ENCODE assay signal across 1 cellular context in the genomic region with DNA sequence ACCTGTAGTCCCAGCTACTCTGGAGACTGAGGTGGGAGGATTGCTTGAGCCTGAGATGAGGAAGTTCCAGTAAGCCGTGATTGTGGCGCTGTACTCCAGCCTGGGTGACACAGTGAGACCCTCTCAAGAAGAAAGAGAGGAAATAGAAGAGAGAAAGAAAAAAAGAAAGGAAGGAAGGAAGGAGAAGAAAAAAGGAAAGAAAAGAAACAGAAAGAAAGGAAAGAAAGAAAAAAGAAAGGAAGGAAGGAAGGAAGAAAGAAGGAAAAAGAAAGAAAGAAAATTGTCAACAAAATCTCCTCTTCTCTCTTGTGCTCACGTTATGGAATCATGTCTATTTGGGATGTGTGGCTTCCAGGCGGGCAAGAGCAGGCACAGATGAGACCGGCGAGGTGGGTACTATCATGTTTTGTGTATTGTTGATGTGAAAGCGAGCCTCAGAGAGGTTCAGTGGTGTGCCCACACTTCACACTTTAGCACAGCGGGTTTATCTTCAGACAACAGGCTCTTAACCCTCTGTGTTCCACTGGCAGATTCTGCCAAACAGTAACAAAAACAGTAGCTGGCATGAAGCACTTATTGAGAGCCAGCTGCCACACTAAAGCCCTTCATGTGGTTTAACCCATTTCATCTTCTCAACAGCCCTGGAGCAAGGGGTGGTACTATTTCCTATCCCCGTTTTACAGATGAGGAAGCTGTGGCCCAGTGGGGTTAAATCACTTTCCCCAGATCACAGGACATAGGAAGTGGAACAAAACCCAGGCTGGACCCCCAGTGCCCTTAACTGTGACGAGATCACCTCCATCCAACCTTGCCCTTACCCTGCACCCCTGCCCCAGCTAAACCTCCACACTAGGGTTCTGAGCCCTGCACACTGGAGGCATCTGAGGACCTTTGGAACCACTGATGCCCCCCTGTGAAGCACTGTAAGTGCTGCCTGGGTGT.
TF ChIP-seq lines count a peak whose summit lies in the region.

No MANE protein-coding gene starts in this region.

TF ChIP-seq in WTC11, 78 proteins besides CTCF, POLR2A, EP300 and RAD21 (continued from another document):
- TF ChIP-seq, protein P1, sequence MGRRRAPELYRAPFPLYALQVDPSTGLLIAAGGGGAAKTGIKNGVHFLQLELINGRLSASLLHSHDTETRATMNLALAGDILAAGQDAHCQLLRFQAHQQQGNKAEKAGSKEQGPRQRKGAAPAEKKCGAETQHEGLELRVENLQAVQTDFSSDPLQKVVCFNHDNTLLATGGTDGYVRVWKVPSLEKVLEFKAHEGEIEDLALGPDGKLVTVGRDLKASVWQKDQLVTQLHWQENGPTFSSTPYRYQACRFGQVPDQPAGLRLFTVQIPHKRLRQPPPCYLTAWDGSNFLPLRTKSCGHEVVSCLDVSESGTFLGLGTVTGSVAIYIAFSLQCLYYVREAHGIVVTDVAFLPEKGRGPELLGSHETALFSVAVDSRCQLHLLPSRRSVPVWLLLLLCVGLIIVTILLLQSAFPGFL (CRISPR knock-in tag; IDR thresholded peaks at IDR 0.05; ENCODE audit: borderline replicate concordance): no peak
- TF ChIP-seq, protein P2, sequence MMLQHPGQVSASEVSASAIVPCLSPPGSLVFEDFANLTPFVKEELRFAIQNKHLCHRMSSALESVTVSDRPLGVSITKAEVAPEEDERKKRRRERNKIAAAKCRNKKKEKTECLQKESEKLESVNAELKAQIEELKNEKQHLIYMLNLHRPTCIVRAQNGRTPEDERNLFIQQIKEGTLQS (CRISPR knock-in tag; conservative IDR thresholded peaks at IDR 0.05): no peak
- TF ChIP-seq, protein P3, sequence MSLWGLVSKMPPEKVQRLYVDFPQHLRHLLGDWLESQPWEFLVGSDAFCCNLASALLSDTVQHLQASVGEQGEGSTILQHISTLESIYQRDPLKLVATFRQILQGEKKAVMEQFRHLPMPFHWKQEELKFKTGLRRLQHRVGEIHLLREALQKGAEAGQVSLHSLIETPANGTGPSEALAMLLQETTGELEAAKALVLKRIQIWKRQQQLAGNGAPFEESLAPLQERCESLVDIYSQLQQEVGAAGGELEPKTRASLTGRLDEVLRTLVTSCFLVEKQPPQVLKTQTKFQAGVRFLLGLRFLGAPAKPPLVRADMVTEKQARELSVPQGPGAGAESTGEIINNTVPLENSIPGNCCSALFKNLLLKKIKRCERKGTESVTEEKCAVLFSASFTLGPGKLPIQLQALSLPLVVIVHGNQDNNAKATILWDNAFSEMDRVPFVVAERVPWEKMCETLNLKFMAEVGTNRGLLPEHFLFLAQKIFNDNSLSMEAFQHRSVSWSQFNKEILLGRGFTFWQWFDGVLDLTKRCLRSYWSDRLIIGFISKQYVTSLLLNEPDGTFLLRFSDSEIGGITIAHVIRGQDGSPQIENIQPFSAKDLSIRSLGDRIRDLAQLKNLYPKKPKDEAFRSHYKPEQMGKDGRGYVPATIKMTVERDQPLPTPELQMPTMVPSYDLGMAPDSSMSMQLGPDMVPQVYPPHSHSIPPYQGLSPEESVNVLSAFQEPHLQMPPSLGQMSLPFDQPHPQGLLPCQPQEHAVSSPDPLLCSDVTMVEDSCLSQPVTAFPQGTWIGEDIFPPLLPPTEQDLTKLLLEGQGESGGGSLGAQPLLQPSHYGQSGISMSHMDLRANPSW (CRISPR knock-in tag; conservative IDR thresholded peaks at IDR 0.05; ENCODE audit: low read depth): no peak
- no peak for TF ChIP-seq KAT7 (CRISPR knock-in tag; IDR thresholded peaks at IDR 0.05; ENCODE audit: borderline replicate concordance)
- TF ChIP-seq NFATC4 (CRISPR knock-in tag; IDR thresholded peaks at IDR 0.05): no peak
- no peak for TF ChIP-seq IRF2 (CRISPR knock-in tag; IDR thresholded peaks at IDR 0.05; ENCODE audit: borderline replicate concordance, low read depth)
- TF ChIP-seq, protein P4, sequence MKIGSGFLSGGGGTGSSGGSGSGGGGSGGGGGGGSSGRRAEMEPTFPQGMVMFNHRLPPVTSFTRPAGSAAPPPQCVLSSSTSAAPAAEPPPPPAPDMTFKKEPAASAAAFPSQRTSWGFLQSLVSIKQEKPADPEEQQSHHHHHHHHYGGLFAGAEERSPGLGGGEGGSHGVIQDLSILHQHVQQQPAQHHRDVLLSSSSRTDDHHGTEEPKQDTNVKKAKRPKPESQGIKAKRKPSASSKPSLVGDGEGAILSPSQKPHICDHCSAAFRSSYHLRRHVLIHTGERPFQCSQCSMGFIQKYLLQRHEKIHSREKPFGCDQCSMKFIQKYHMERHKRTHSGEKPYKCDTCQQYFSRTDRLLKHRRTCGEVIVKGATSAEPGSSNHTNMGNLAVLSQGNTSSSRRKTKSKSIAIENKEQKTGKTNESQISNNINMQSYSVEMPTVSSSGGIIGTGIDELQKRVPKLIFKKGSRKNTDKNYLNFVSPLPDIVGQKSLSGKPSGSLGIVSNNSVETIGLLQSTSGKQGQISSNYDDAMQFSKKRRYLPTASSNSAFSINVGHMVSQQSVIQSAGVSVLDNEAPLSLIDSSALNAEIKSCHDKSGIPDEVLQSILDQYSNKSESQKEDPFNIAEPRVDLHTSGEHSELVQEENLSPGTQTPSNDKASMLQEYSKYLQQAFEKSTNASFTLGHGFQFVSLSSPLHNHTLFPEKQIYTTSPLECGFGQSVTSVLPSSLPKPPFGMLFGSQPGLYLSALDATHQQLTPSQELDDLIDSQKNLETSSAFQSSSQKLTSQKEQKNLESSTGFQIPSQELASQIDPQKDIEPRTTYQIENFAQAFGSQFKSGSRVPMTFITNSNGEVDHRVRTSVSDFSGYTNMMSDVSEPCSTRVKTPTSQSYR (CRISPR knock-in tag; IDR thresholded peaks at IDR 0.05): no peak
